ENCODE assay signal across 15 cellular contexts in genomic region chr12:3580071-3580749, GRCh38.
DNase-seq lines count a peak whose midpoint lies in the region; ATAC-seq, FAIRE-seq and TF ChIP-seq lines count a peak whose summit lies in the region.
"Had no signal": no experiment of that assay in that cellular context is flagged by ENCODE, and none has a peak within 500 bp of the region (broad histone marks: within the 10 kb centered on the region; RNA-seq: fewer than 3 reads in every experiment).

No MANE protein-coding gene starts in this region.

- ATAC-seq in HepG2 (no peak), HG02884 (IDR thresholded peaks at IDR 0.05; ENCODE audit: unreplicated experiment) (no peak), GM19351 (IDR thresholded peaks at IDR 0.05; ENCODE audit: unreplicated experiment) (no peak)
- ATAC-seq: HCT116 had no signal

- FAIRE-seq in HepG2 (lab: Jason Lieb, UNC): no peak
- FAIRE-seq in urothelium cell line (lab: Jason Lieb, UNC): peak; percentile 66
- FAIRE-seq: GM12892 had no signal

- H3K9me3 Mint-ChIP-seq in chondrocyte (ENCODE audit: low read depth): peaks cover 9% of the 10 kb centered on the region
- H3K9me3 Mint-ChIP-seq: CD8-positive, alpha-beta memory T cell had no signal

- TF ChIP-seq CTCF in chondrocyte (IDR thresholded peaks at IDR 0.05) (no peak), HepG2 (CRISPR knock-in tag; IDR thresholded peaks at IDR 0.05) (no peak)

- H3K4me1 ChIP-seq in BLaER1 treated with 17β-estradiol and CSF1 and Interleukin-3, amounts not matched to agents 10 nM and 100 nM: peaks cover 4 to 41% (median 28%) of the 10 kb centered on the region in 10 experiments; a peak in 17 of 20 replicates
- H3K4me1 ChIP-seq in HepG2 (ENCODE audit: insufficient read depth, low read length): no peaks in the 10 kb centered on the region

- no peaks in the 10 kb centered on the region for H3K4me1 Mint-ChIP-seq in chondrocyte (ENCODE audit: low read depth)
- H3K4me1 Mint-ChIP-seq: B cell; CD14-positive monocyte; CD8-positive, alpha-beta memory T cell had no signal

- peaks cover 0 to 11% (median 7%) of the 10 kb centered on the region in 11 experiments; a peak in 7 of 22 replicates for H3K9me3 ChIP-seq in BLaER1 treated with 17β-estradiol and CSF1 and Interleukin-3, amounts not matched to agents 10 nM and 100 nM (replicated peaks in 1 of 11)
- no peaks in the 10 kb centered on the region; the same call in 1 of the 2 replicates for H3K9me3 ChIP-seq in HepG2 (ENCODE audit: low read length)
- H3K9me3 ChIP-seq: Caco-2 had no signal

- no peaks in the 10 kb centered on the region for H3K36me3 Mint-ChIP-seq in chondrocyte (ENCODE audit: low read depth)
- H3K36me3 Mint-ChIP-seq: CD14-positive monocyte; CD8-positive, alpha-beta memory T cell had no signal

- intact Hi-C loops in HepG2 (cut with micrococcal nuclease; ENCODE audit: unreplicated experiment): no loop called here

- 0 out of 20 replicates have a peak overlapping the region, but pooled peaks of 1 of the 10 experiments have one; percentile 19 for H3K4me3 ChIP-seq in BLaER1 treated with 17β-estradiol and CSF1 and Interleukin-3, amounts not matched to agents 10 nM and 100 nM
- H3K4me3 ChIP-seq in HepG2 (replicated peaks in 1 of 3; ENCODE audit: insufficient read depth in 1 of 3, low read depth in 2 of 3, low read length in 3 of 3): no peak overlapping the region

- TF ChIP-seq POLR2A in HepG2 (IDR thresholded peaks at IDR 0.05; ENCODE audit: insufficient read depth in 1 of 2, low read depth in 2 of 2, low read length in 2 of 2): no peak

- peaks cover 15% of the 10 kb centered on the region for H3K27me3 Mint-ChIP-seq in chondrocyte (ENCODE audit: low read depth)

- no peak overlapping the region for H2AFZ ChIP-seq in HepG2 (ENCODE audit: low read length)

- TF ChIP-seq RAD21 in HepG2 (CRISPR knock-in tag; IDR thresholded peaks at IDR 0.05): no peak

- no TSS peak for BruUV-seq in HepG2 (replicated peaks; lab: Mats Ljungman, UMichigan)

- H3K27me3 ChIP-seq in BLaER1 treated with 17β-estradiol and CSF1 and Interleukin-3, amounts not matched to agents 10 nM and 100 nM: no peaks in the 10 kb centered on the region
- peaks cover 0 to 4% of the 10 kb centered on the region in 2 experiments; a peak in 2 of 5 replicates for H3K27me3 ChIP-seq in HepG2 (ENCODE audit: control insufficient read depth in 1 of 2, insufficient read depth in 2 of 2, low read length in 2 of 2)

- peak; percentile 18 for DNase-seq in chondrocyte (ENCODE audit: low spot score)
- DNase-seq in HepG2 (ENCODE audit: low spot score): no peak
- DNase-seq in urothelium cell line (ENCODE audit: low spot score): no peak
- no peak for DNase-seq in NCI-H774 (lab: John Stamatoyannopoulos, UW)
- DNase-seq: Caco-2; CD8-positive, alpha-beta memory T cell; DND-41; GDM1 had no signal

- POLR2A ChIA-PET in HepG2 (lab: Yijun Ruan, JAX): no interaction called here

- no peaks in the 10 kb centered on the region for H3K36me3 ChIP-seq in BLaER1 treated with 17β-estradiol and CSF1 and Interleukin-3, amounts not matched to agents 10 nM and 100 nM
- H3K36me3 ChIP-seq in HepG2 (replicated peaks in 1 of 2; ENCODE audit: control insufficient read depth in 1 of 2, insufficient read depth in 2 of 2, low read length in 2 of 2): no peaks in the 10 kb centered on the region

- CTCF ChIA-PET in HepG2 (lab: Yijun Ruan, JAX; ENCODE audit: low intra/inter-chr PET ratio, low total read pairs): no interaction called here

- peak overlapping the region in 10 of 11 experiments; percentile 6 to 82 (median 68); a peak in 19 of 22 replicates for H3K4me2 ChIP-seq in BLaER1 treated with 17β-estradiol and CSF1 and Interleukin-3, amounts not matched to agents 10 nM and 100 nM
- H3K4me2 ChIP-seq in HepG2 (ENCODE audit: low read depth, low read length): no peak overlapping the region

- H3K4me3 Mint-ChIP-seq in chondrocyte (ENCODE audit: unreplicated experiment): no peak overlapping the region
- H3K4me3 Mint-ChIP-seq: B cell; CD14-positive monocyte; CD8-positive, alpha-beta memory T cell had no signal

- TF ChIP-seq EP300 in HepG2 (IDR thresholded peaks at IDR 0.05; ENCODE audit: low read depth in 2 of 2, low read length in 2 of 2) (no peak), HepG2 (CRISPR knock-in tag; IDR thresholded peaks at IDR 0.05; ENCODE audit: borderline replicate concordance) (no peak)

- WGBS in HepG2 (ENCODE audit: low lambda C conversion rate): 40% methylated on average over 13 of the region's 13 CpGs

- H3K79me2 ChIP-seq in HepG2 (ENCODE audit: insufficient read depth, low read length): no peaks in the 10 kb centered on the region

- peak overlapping the region in 2 of 11 experiments; percentile 7 to 8; a peak in 1 of 22 replicates for H3K27ac ChIP-seq in BLaER1 treated with 17β-estradiol and CSF1 and Interleukin-3, amounts not matched to agents 10 nM and 100 nM
- H3K27ac ChIP-seq in HepG2 (ENCODE audit: extremely low read length, insufficient read depth, low read length): no peak overlapping the region

- in situ Hi-C loops in HepG2 (cut with HindIII; ENCODE audit: extremely low pct_ligation_motif_present, low pct_unique_long_range_greater_than_20kb): no loop called here

- no peak overlapping the region for H3K27ac Mint-ChIP-seq in chondrocyte (ENCODE audit: unreplicated experiment)
- H3K27ac Mint-ChIP-seq: B cell, CD14-positive monocyte had no signal

- no peaks in the 10 kb centered on the region for H4K20me1 ChIP-seq in BLaER1 treated with 17β-estradiol and CSF1 and Interleukin-3, amounts not matched to agents 10 nM and 100 nM
- H4K20me1 ChIP-seq in HepG2 (ENCODE audit: insufficient read depth, low read length): no peaks in the 10 kb centered on the region

- peak overlapping the region in 2 of 11 experiments; percentile 2 to 32; a peak in 1 of 22 replicates for H3K9ac ChIP-seq in BLaER1 treated with 17β-estradiol and CSF1 and Interleukin-3, amounts not matched to agents 10 nM and 100 nM
- H3K9ac ChIP-seq in HepG2 (ENCODE audit: insufficient read depth, low read depth, low read length): no peak overlapping the region

TF ChIP-seq in HepG2, 621 proteins besides CTCF, POLR2A, EP300 and RAD21:
- no peak for TF ChIP-seq SATB2 (CRISPR knock-in tag; IDR thresholded peaks at IDR 0.05)
- no peak for TF ChIP-seq ZNF20 (CRISPR knock-in tag; IDR thresholded peaks at IDR 0.05)
- TF ChIP-seq MAFK (conservative IDR thresholded peaks at IDR 0.05 in 1 of 2, IDR thresholded peaks at IDR 0.05 in 1 of 2; ENCODE audit: low read length in 2 of 2): peak; percentile 31 to 59; a peak in 3 of 4 replicates
- 0 out of 2 replicates have a peak, but pooled peaks have one; percentile 6 for TF ChIP-seq MAFF (IDR thresholded peaks at IDR 0.05; ENCODE audit: low read depth, low read length)
- no peak for TF ChIP-seq HBP1 (CRISPR knock-in tag; IDR thresholded peaks at IDR 0.05; ENCODE audit: low read depth)
